Comparison of ENCODE assay signal across 11 cellular contexts in the genomic region with DNA sequence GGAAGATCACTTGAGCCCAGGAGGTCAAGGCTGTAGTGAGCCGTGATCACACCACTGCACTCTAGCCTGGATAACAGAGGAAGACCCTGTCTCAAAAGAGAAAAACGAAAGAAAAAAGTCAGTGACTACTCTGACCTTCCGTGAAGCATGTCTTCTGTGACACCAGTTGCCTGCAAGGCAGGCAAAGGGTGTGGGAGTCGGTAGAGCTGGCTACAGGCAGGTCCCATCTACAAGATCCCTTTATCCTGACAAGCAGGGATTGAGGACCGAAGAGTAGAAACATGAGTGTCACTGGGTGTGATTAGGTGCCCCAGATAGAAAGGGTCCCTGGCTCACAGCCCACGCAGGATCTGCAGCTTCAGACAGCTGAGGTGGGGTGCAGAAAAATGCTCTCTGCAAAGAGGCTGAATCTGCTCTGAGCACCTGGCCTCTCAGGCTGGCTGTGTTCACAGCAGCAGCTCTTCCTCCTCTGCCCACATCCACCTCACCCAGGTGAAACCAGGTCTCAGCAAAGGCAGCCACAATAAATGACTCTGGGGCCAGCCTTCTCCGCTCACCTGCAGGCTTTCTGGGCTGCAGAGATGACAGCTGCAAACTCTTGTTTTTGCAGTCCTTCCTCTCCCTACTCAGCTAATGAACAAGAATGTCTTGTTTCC. TPM values are rescaled to one million over a fixed set of nuclear protein-coding genes. Genes with fewer than 3 reads are reported as not detected.
DNase-seq lines count a peak whose midpoint lies in the region; ATAC-seq and TF ChIP-seq lines count a peak whose summit lies in the region.
"Had no signal": no experiment of that assay in that cellular context is flagged by ENCODE, and none has a peak within 500 bp of the region (broad histone marks: within the 10 kb centered on the region; RNA-seq: fewer than 3 reads in every experiment).

No MANE protein-coding gene starts in this region.

- no peaks in the 10 kb centered on the region for H3K27me3 ChIP-seq in PC-3 (ENCODE audit: low read length)
- H3K27me3 ChIP-seq: esophagus squamous epithelium, thyroid gland had no signal

- H2AFZ ChIP-seq in PC-3 (ENCODE audit: low read length), result no peak overlapping the region

- POLR2A ChIA-PET in PC-3 (lab: Charles Lee; ENCODE audit: unreplicated experiment), result no interaction called here

- CTCF ChIA-PET in PC-3 (lab: Charles Lee), result no interaction called here

- H4K20me1 ChIP-seq in PC-3 (ENCODE audit: low read length), result no peaks in the 10 kb centered on the region

- peak overlapping the region; percentile 83 for H3K4me3 Mint-ChIP-seq in T-helper 17 cell

- no peaks in the 10 kb centered on the region for H3K36me3 ChIP-seq in PC-3 (ENCODE audit: low read depth, low read length)
- H3K36me3 ChIP-seq: esophagus squamous epithelium, thyroid gland had no signal

- no peak overlapping the region for H3K4me2 ChIP-seq in PC-3 (ENCODE audit: low read length)

- H3K27ac Mint-ChIP-seq in T-helper 17 cell, result peak overlapping the region; percentile 94

- intact Hi-C loops in PC-3 (cut with micrococcal nuclease), result no loop called here

- no peak overlapping the region for H3K9ac ChIP-seq in PC-3 (ENCODE audit: low read length)

- BruUV-seq in PC-3 (replicated peaks; lab: Mats Ljungman, UMichigan), result no TSS peak

- H3K79me2 ChIP-seq in PC-3 (ENCODE audit: low read length), result no peaks in the 10 kb centered on the region

- DNase-seq in NCI-H2107 treated with DMSO at 0.1 percent for 48 hours (lab: John Stamatoyannopoulos, UW; ENCODE audit: unreplicated experiment) (peak; percentile 66), NCI-H2107 (lab: John Stamatoyannopoulos, UW) (no peak), T-helper 17 cell (peak; percentile 20 to 32 (median 32)), PC-3 (no peak), NCI-H748 (lab: John Stamatoyannopoulos, UW; ENCODE audit: unreplicated experiment) (no peak)
- peak; percentile 9 for DNase-seq in activated gamma-delta T cell treated with anti-CD3 and anti-CD28 coated beads, Interleukin-2, amount 50 U/mL, for 16 hours (ENCODE audit: low read depth)
- peak; percentile 3 to 15 for DNase-seq in stimulated activated CD4-positive, alpha-beta T cell treated with anti-CD3 and anti-CD28 coated beads, Interleukin-4, amount 100 ng/mL, for 4 hours
- DNase-seq: esophagus squamous epithelium, posterior cingulate gyrus had no signal

- no peak for TF ChIP-seq CTCF in PC-3 (conservative IDR thresholded peaks at IDR 0.05; ENCODE audit: low read depth, low read length)

- H3K27ac ChIP-seq in PC-3 (ENCODE audit: low read length), result no peak overlapping the region
- H3K27ac ChIP-seq: esophagus squamous epithelium, thyroid gland had no signal

- no peaks in the 10 kb centered on the region for H3K9me2 ChIP-seq in PC-3 (replicated peaks; ENCODE audit: low read length)

- no peaks in the 10 kb centered on the region; the same call in 1 of the 2 replicates for H3K4me1 ChIP-seq in PC-3 (ENCODE audit: insufficient read depth, low read length)

- no peaks in the 10 kb centered on the region for H3K27me3 Mint-ChIP-seq in T-helper 17 cell

- H3K36me3 Mint-ChIP-seq in T-helper 17 cell (ENCODE audit: low read depth), result no peaks in the 10 kb centered on the region

- H3K9me3 ChIP-seq in T-helper 17 cell (ENCODE audit: control insufficient read depth, low read length, poor library complexity, severe bottlenecking) (no peaks in the 10 kb centered on the region), PC-3 (ENCODE audit: low read length) (no peaks in the 10 kb centered on the region)
- H3K9me3 ChIP-seq: esophagus squamous epithelium, thyroid gland had no signal

- ATAC-seq in T-helper 17 cell (peak; percentile 98), PC-3 (no peak), HG02610 (IDR thresholded peaks at IDR 0.05; ENCODE audit: unreplicated experiment) (no peak)

- H3F3A ChIP-seq in PC-3 (ENCODE audit: low read length, unreplicated experiment), result no peaks in the 10 kb centered on the region

- H3K4me1 Mint-ChIP-seq in T-helper 17 cell, result peaks cover 30% of the 10 kb centered on the region

- no peak overlapping the region for H3K4me3 ChIP-seq in PC-3 (ENCODE audit: low read length)
- H3K4me3 ChIP-seq: esophagus squamous epithelium, thyroid gland had no signal

RNA-seq across cellular contexts. Expression of gene HSP90B1, which starts 28.6 kb away (rescaled TPM):
- total RNA-seq in T-helper 17 cell, result 100 to 1,000 TPM; 339 to 429 TPM
- 476 and 593 TPM in 2 replicates for total RNA-seq in PC-3 (2014; rRNA removed)

Comparison
In these comparisons a context has a peak if more than half of its experiments do, and no peak if none do; other contexts are left out.
1. DNase-seq: peak in NCI-H2107 treated with DMSO at 0.1 percent for 48 hours (single experiment), T-helper 17 cell (3 of 3), activated gamma-delta T cell treated with anti-CD3 and anti-CD28 coated beads, Interleukin-2, amount 50 U/mL, for 16 hours (single experiment) and stimulated activated CD4-positive, alpha-beta T cell treated with anti-CD3 and anti-CD28 coated beads, Interleukin-4, amount 100 ng/mL, for 4 hours (2 of 2); none in NCI-H2107 (single experiment), PC-3 (single experiment) and NCI-H748 (single experiment).